In the genomic region with DNA sequence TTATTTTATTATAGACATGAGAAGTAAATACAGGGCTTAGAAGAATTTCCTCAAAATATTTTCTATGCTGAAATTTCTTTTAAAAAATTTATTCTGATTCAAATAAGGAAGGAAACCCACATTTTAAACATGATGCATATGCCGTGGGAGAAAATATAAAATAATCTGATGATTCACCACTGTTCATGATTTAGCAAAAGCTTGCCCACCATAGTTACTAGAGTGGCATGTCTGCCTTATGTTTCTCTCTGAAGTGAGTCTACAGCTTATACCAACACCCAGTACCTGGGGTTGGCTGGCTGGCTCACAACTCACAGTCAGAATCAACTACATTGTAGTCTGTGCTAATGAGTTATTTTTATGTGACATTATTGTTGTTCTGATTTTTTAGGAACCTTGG, we compare ENCODE assay signal across 18 cellular contexts.
"Had no signal": no experiment of that assay in that cellular context is flagged by ENCODE, and none has a peak within 500 bp of the region (broad histone marks: within the 10 kb centered on the region; RNA-seq: fewer than 3 reads in every experiment).

No MANE protein-coding gene starts in this region.

- H3K27me3 ChIP-seq: colonic mucosa, dorsolateral prefrontal cortex, esophagus muscularis mucosa, foreskin keratinocyte, gastroesophageal sphincter, heart left ventricle, left lung had no signal

- H3K4me3 ChIP-seq: colonic mucosa, dorsolateral prefrontal cortex, esophagus muscularis mucosa, gastroesophageal sphincter, heart left ventricle, left lung, lower lobe of right lung had no signal

- ATAC-seq: foreskin keratinocyte; gastroesophageal sphincter; heart left ventricle; left cardiac atrium; left lung; left ventricle myocardium superior; lower lobe of right lung; naive thymus-derived CD4-positive, alpha-beta T cell had no signal

- H3K27ac Mint-ChIP-seq: naive thymus-derived CD4-positive, alpha-beta T cell had no signal

- H3K9me3 ChIP-seq: colonic mucosa, esophagus muscularis mucosa, gastroesophageal sphincter, heart left ventricle, left lung, lower lobe of right lung had no signal

- H3K27me3 Mint-ChIP-seq: naive thymus-derived CD4-positive, alpha-beta T cell had no signal

- H3K4me1 ChIP-seq: colonic mucosa, esophagus muscularis mucosa, gastroesophageal sphincter, heart left ventricle, left lung, lower lobe of right lung had no signal

- H3K4me3 Mint-ChIP-seq: naive thymus-derived CD4-positive, alpha-beta T cell had no signal

- H3K36me3 ChIP-seq: colonic mucosa, esophagus muscularis mucosa, gastroesophageal sphincter, heart left ventricle, left lung, lower lobe of right lung had no signal

- DNase-seq: colonic mucosa; cortex of kidney; dermis blood vessel endothelial cell; dorsolateral prefrontal cortex; effector CD4-positive, alpha-beta T cell; effector memory CD4-positive, alpha-beta T cell; foreskin keratinocyte; heart left ventricle; hippocampal formation; left cardiac atrium; left lung; left ventricle myocardium superior; lower lobe of right lung; mesendoderm; midbrain; naive thymus-derived CD4-positive, alpha-beta T cell had no signal

- H3K4me1 Mint-ChIP-seq: naive thymus-derived CD4-positive, alpha-beta T cell had no signal

- H3K27ac ChIP-seq: colonic mucosa, dorsolateral prefrontal cortex, esophagus muscularis mucosa, foreskin keratinocyte, gastroesophageal sphincter, heart left ventricle, left lung, lower lobe of right lung had no signal
